In genomic region chr5:1511651-1512540, GRCh38 we compare ENCODE assay signal across 9 cellular contexts. TPM values are rescaled to one million over a fixed set of nuclear protein-coding genes. Genes with fewer than 3 reads are reported as not detected.
A peak's percentile ranks its signal among the peaks of the same experiment; 100 is the strongest.
DNase-seq lines count a peak whose midpoint lies in the region; ATAC-seq lines count a peak whose summit lies in the region.
"Had no signal": no experiment of that assay in that cellular context is flagged by ENCODE, and none has a peak within 500 bp of the region (broad histone marks: within the 10 kb centered on the region; RNA-seq: fewer than 3 reads in every experiment).

No MANE protein-coding gene starts in this region.

- no peak overlapping the region for H2BK15ac ChIP-seq in neuronal stem cell (ENCODE audit: low read length)

- peaks cover 0 to 2% of the 10 kb centered on the region in 2 donors for H3K9me3 ChIP-seq in neuronal stem cell (replicated peaks in 1 of 2; ENCODE audit: control insufficient read depth in 2 of 2, insufficient read depth in 1 of 2, low read depth in 1 of 2, low read length in 2 of 2)

- no peaks in the 10 kb centered on the region for H3K27me3 ChIP-seq in neuronal stem cell (ENCODE audit: control insufficient read depth in 3 of 3, insufficient read depth in 3 of 3, low read depth in 1 of 3, low read length in 3 of 3)

- H3K36me3 ChIP-seq in neuronal stem cell (replicated peaks in 1 of 2; ENCODE audit: control insufficient read depth in 2 of 2, insufficient read depth in 2 of 2, low read length in 2 of 2): peaks cover 16 to 74% of the 10 kb centered on the region in 2 donors

- no peak overlapping the region for H2BK120ac ChIP-seq in neuronal stem cell (ENCODE audit: low read depth, low read length)

- no peak overlapping the region for H3K14ac ChIP-seq in neuronal stem cell (ENCODE audit: low read length)

- WGBS in neuronal stem cell (ENCODE audit: extremely low coverage in 2 of 2, insufficient read length in 2 of 2, insufficient replicate concordance in 1 of 2), 2 donors: no CpG with 5 or more reads among the region's 21 CpGs

- H3K4ac ChIP-seq in neuronal stem cell (ENCODE audit: low read length): no peak overlapping the region

- ATAC-seq in effector memory CD8-positive, alpha-beta T cell (replicated peaks): no peak

- H3K27me3 Mint-ChIP-seq in effector memory CD8-positive, alpha-beta T cell: no peaks in the 10 kb centered on the region

- no peaks in the 10 kb centered on the region for H3K9me3 Mint-ChIP-seq in effector memory CD8-positive, alpha-beta T cell

- no peak overlapping the region for H3K23ac ChIP-seq in neuronal stem cell (ENCODE audit: low read depth, low read length, poor library complexity)

- no peak overlapping the region for H3K9ac ChIP-seq in neuronal stem cell (ENCODE audit: low read depth, low read length, poor library complexity)

- H3K36me3 Mint-ChIP-seq in effector memory CD8-positive, alpha-beta T cell (ENCODE audit: insufficient read depth): peaks cover 64% of the 10 kb centered on the region

- H2BK12ac ChIP-seq in neuronal stem cell (ENCODE audit: low read length): peak overlapping the region; percentile 46

- H3K4me1 Mint-ChIP-seq in effector memory CD8-positive, alpha-beta T cell (ENCODE audit: low read depth in 2 of 2): peaks cover 77 to 79% of the 10 kb centered on the region in 2 donors

- peaks cover 39% of the 10 kb centered on the region for H3K79me1 ChIP-seq in neuronal stem cell (ENCODE audit: low read depth, low read length)

- no peak overlapping the region for H4K91ac ChIP-seq in neuronal stem cell (ENCODE audit: low read depth, low read length, poor library complexity)

- peak; percentile 54 for DNase-seq in NCI-H748 (lab: John Stamatoyannopoulos, UW; ENCODE audit: unreplicated experiment)
- no peak for DNase-seq in NCI-H748 treated with DMSO at 0.1 percent for 48 hours (lab: John Stamatoyannopoulos, UW)
- DNase-seq in NCI-H1694 (lab: John Stamatoyannopoulos, UW): peak; percentile 20
- DNase-seq in effector memory CD8-positive, alpha-beta T cell: peak in 1 of 3 experiments; percentile 0
- no peak for DNase-seq in neuronal stem cell (ENCODE audit: low spot score)
- no peak for DNase-seq in NCI-H1436 treated with DMSO at 0.1 percent for 48 hours (lab: John Stamatoyannopoulos, UW)
- no peak for DNase-seq in NCI-H1105 treated with DMSO at 0.1 percent for 48 hours (lab: John Stamatoyannopoulos, UW)
- DNase-seq in C1 segment of cervical spinal cord (lab: John Stamatoyannopoulos, UW): no peak

- peak overlapping the region; percentile 39 for H2BK5ac ChIP-seq in neuronal stem cell (ENCODE audit: low read length)

- peak overlapping the region in 1 of 2 donors; percentile 37 for H3K4me3 Mint-ChIP-seq in effector memory CD8-positive, alpha-beta T cell

- H3K4me2 ChIP-seq in neuronal stem cell (ENCODE audit: insufficient read depth, low read length, poor library complexity, severe bottlenecking): no peak overlapping the region

- H3K27ac ChIP-seq in neuronal stem cell (replicated peaks; ENCODE audit: low read length): no peak overlapping the region
- H3K27ac ChIP-seq: C4-2B had no signal

- H4K8ac ChIP-seq in neuronal stem cell (ENCODE audit: low read depth, low read length): no peak overlapping the region

- no peak overlapping the region for H3K18ac ChIP-seq in neuronal stem cell (ENCODE audit: low read length)

- peaks cover 19 to 27% of the 10 kb centered on the region in 2 donors for H3K4me1 ChIP-seq in neuronal stem cell (ENCODE audit: control insufficient read depth in 2 of 2, insufficient read depth in 1 of 2, low read depth in 1 of 2, low read length in 2 of 2)

- H3K27ac Mint-ChIP-seq in effector memory CD8-positive, alpha-beta T cell: peak overlapping the region; percentile 28 to 90

- H3K4me3 ChIP-seq in neuronal stem cell (ENCODE audit: low read length in 2 of 2): no peak overlapping the region

- H2AK5ac ChIP-seq in neuronal stem cell (ENCODE audit: low read depth, low read length): no peak overlapping the region

- H2AFZ ChIP-seq in neuronal stem cell (ENCODE audit: low read length): no peak overlapping the region

RNA-seq across cellular contexts. Expression of gene LPCAT1, which starts 11.9 kb away (rescaled TPM):
- 92.2 TPM for polyA plus RNA-seq in neuronal stem cell (2013, experiment 1 of 2)
- polyA plus RNA-seq in neuronal stem cell (2013, experiment 2 of 2): 93.4 TPM

Comparison
In these comparisons a context has a peak if more than half of its experiments do, and no peak if none do; other contexts are left out.
1. DNase-seq: peak in NCI-H748 (single experiment) and NCI-H1694 (single experiment); none in NCI-H748 treated with DMSO at 0.1 percent for 48 hours (single experiment), neuronal stem cell (single experiment), NCI-H1436 treated with DMSO at 0.1 percent for 48 hours (single experiment), NCI-H1105 treated with DMSO at 0.1 percent for 48 hours (single experiment) and C1 segment of cervical spinal cord (0 of 14).